8 cellular contexts compared by ENCODE assay signal in genomic region chr2:27370816-27371620, GRCh38. TPM values are rescaled to one million over a fixed set of nuclear protein-coding genes. Genes with fewer than 3 reads are reported as not detected.
A peak's percentile ranks its signal among the peaks of the same experiment; 100 is the strongest.
DNase-seq lines count a peak whose midpoint lies in the region; ATAC-seq, FAIRE-seq and TF ChIP-seq lines count a peak whose summit lies in the region.

No MANE protein-coding gene starts in this region.

- H3K36me3 ChIP-seq in SJSA1 (peaks cover 82% of the 10 kb centered on the region), bronchial epithelial cell (ENCODE audit: control insufficient read depth, insufficient read depth, low read length) (peaks cover 34% of the 10 kb centered on the region)

- H3K27me3 ChIP-seq in SJSA1 (replicated peaks) (no peaks in the 10 kb centered on the region), bronchial epithelial cell (ENCODE audit: control insufficient read depth, insufficient read depth, low read length) (no peaks in the 10 kb centered on the region)

- DNase-seq in COLO668 (lab: John Stamatoyannopoulos, UW; ENCODE audit: unreplicated experiment) (peak; percentile 39), SJSA1 (ENCODE audit: low read depth in 1 of 2, low spot score in 2 of 2) (peak in 1 of 2 experiments; percentile 74), bronchial epithelial cell (ENCODE audit: low read depth) (peak; percentile 47), kidney tubule cell (ENCODE audit: low spot score) (peak; percentile 59), 8988T (no peak)
- DNase-seq in stimulated activated CD8-positive, alpha-beta memory T cell treated with anti-CD3 and anti-CD28 coated beads, Interleukin-4, amount 100 ng/mL, for 48 hours, result peak; percentile 53

- H3K4me1 ChIP-seq in SJSA1 (replicated peaks), result peaks cover 21% of the 10 kb centered on the region

- peak overlapping the region; percentile 69 for H3K27ac ChIP-seq in SJSA1

- H3K9me3 ChIP-seq in SJSA1 (replicated peaks), result no peaks in the 10 kb centered on the region

- H3K4me3 ChIP-seq in SJSA1, result peak overlapping the region; percentile 89
- peak overlapping the region; percentile 98 for H3K4me3 ChIP-seq in bronchial epithelial cell (ENCODE audit: low read depth, low read length)

- ATAC-seq in GM19351 (IDR thresholded peaks at IDR 0.05; ENCODE audit: unreplicated experiment) (peak; percentile 20), HG03432 (IDR thresholded peaks at IDR 0.05; ENCODE audit: unreplicated experiment) (peak; percentile 30)

- no peak for FAIRE-seq in bronchial epithelial cell (lab: Jason Lieb, UNC)

- TF ChIP-seq CTCF in bronchial epithelial cell (IDR thresholded peaks at IDR 0.05; ENCODE audit: insufficient read depth, low read length, severe bottlenecking), result no peak

RNA-seq across cellular contexts. Expression of gene SNX17, which starts 0.6 kb away (rescaled TPM):
- total RNA-seq in SJSA1 (2014; rRNA removed; shearing (Covaris generic)), result 148 and 170 TPM in 2 replicates
- total RNA-seq in bronchial epithelial cell, result 99.3 and 102 TPM in 2 replicates

RNA-seq across cellular contexts. Expression of gene EIF2B4, which starts 0.9 kb away (rescaled TPM):
- total RNA-seq in SJSA1 (2014; rRNA removed; shearing (Covaris generic)), result 29.8 and 52.1 TPM in 2 replicates
- 29.7 and 32.4 TPM in 2 replicates for total RNA-seq in bronchial epithelial cell

RNA-seq across cellular contexts. Expression of gene ZNF513, which starts 9.5 kb away (rescaled TPM):
- total RNA-seq in SJSA1 (2014; rRNA removed; shearing (Covaris generic)), result 7.7 and 13.1 TPM in 2 replicates
- 7.1 and 9.5 TPM in 2 replicates for total RNA-seq in bronchial epithelial cell

RNA-seq across cellular contexts. Expression of gene GTF3C2, which starts 14.5 kb away (rescaled TPM):
- total RNA-seq in SJSA1 (2014; rRNA removed; shearing (Covaris generic)), result 36.2 and 46.4 TPM in 2 replicates
- 19.2 and 20.9 TPM in 2 replicates for total RNA-seq in bronchial epithelial cell

RNA-seq across cellular contexts. Expression of gene PPM1G, which starts 38.4 kb away (rescaled TPM):
- 144 and 147 TPM in 2 replicates for total RNA-seq in SJSA1 (2014; rRNA removed; shearing (Covaris generic))
- 94.2 and 143 TPM in 2 replicates for total RNA-seq in bronchial epithelial cell
